8 cellular contexts compared by ENCODE assay signal in genomic region chr3:15602146-15602536, GRCh38. TPM values are rescaled to one million over a fixed set of nuclear protein-coding genes. Genes with fewer than 3 reads are reported as not detected.
DNase-seq lines count a peak whose midpoint lies in the region; ATAC-seq and TF ChIP-seq lines count a peak whose summit lies in the region.

No MANE protein-coding gene starts in this region.

- intact Hi-C loops in dorsolateral prefrontal cortex (cut with DNase I): loop anchor here in 1 of 2 donors (10.0 kb wide), 1 partner anchor 573 kb away; the partner anchor contains the start of gene GALNT15
- intact Hi-C loops in naive thymus-derived CD4-positive, alpha-beta T cell (cut with micrococcal nuclease): loop anchor here in 1 of 2 donors (10.0 kb wide), 1 partner anchor 773 kb away; no protein-coding TSS in a partner anchor

- H3K9me3 Mint-ChIP-seq in IgD-negative memory B cell: peaks cover 0 to 2% (median 0%) of the 10 kb centered on the region in 3 donors
- H3K9me3 Mint-ChIP-seq in naive thymus-derived CD4-positive, alpha-beta T cell: peaks cover 0 to 9% (median 0%) of the 10 kb centered on the region in 11 donors

- POLR2A ChIA-PET in BJ (lab: Charles Lee): interaction anchor here (1.0 kb wide), 1 partner anchor 458 kb away, joined by 3 read pairs; no protein-coding TSS in a partner anchor
- POLR2A ChIA-PET in naive thymus-derived CD4-positive, alpha-beta T cell (lab: Charles Lee): interaction anchor here (0.7 to 1.5 kb wide), 8 partner anchors 9 to 911 kb away, joined by 3 to 6 read pairs (median 3); partner anchors contain the start of genes CAPN7 and MRPS25

- no peaks in the 10 kb centered on the region for H3K27me3 ChIP-seq in BJ (ENCODE audit: control insufficient read depth, insufficient read depth, low read length)
- H3K27me3 ChIP-seq in dorsolateral prefrontal cortex: no peaks in the 10 kb centered on the region
- H3K27me3 ChIP-seq in naive thymus-derived CD4-positive, alpha-beta T cell (ENCODE audit: control insufficient read depth in 2 of 2, insufficient read depth in 2 of 2, low read length in 2 of 2): no peaks in the 10 kb centered on the region

- H3K4me3 ChIP-seq in BJ (ENCODE audit: low read depth, low read length) (peak overlapping the region; percentile 63), dorsolateral prefrontal cortex (peak overlapping the region; percentile 56 to 96 (median 86))
- peak overlapping the region; percentile 93 for H3K4me3 ChIP-seq in naive thymus-derived CD4-positive, alpha-beta T cell (ENCODE audit: low read length)

- H3K4me1 Mint-ChIP-seq in IgD-negative memory B cell: peaks cover 20 to 35% (median 31%) of the 10 kb centered on the region in 3 donors
- peaks cover 34 to 65% (median 57%) of the 10 kb centered on the region in 7 donors for H3K4me1 Mint-ChIP-seq in naive thymus-derived CD4-positive, alpha-beta T cell

- H3K36me3 ChIP-seq in BJ (ENCODE audit: control insufficient read depth, insufficient read depth, low read length): 0 out of 2 replicates have a peak, but pooled peaks cover 1% of the 10 kb centered on the region
- peaks cover 6 to 22% (median 13%) of the 10 kb centered on the region in 3 experiments for H3K36me3 ChIP-seq in naive thymus-derived CD4-positive, alpha-beta T cell (ENCODE audit: control insufficient read depth in 2 of 3, insufficient read depth in 3 of 3, low read length in 3 of 3)

- CTCF ChIA-PET in BJ (lab: Yijun Ruan, JAX): no interaction called here
- CTCF ChIA-PET in naive thymus-derived CD4-positive, alpha-beta T cell (lab: Charles Lee): no interaction called here

- peak; percentile 37 for ATAC-seq in GM21528 (IDR thresholded peaks at IDR 0.05; ENCODE audit: low FRiP score, unreplicated experiment)
- peak; percentile 0 for ATAC-seq in naive thymus-derived CD4-positive, alpha-beta T cell

- DNase-seq in BJ (ENCODE audit: low read depth): no peak
- DNase-seq in dorsolateral prefrontal cortex: peak in 1 of 10 donors; percentile 11
- DNase-seq in naive thymus-derived CD4-positive, alpha-beta T cell: no peak
- no peak for DNase-seq in anterior cingulate cortex (lab: John Stamatoyannopoulos, UW)
- DNase-seq in RKO (ENCODE audit: low spot score): no peak
- DNase-seq in cortex of kidney (lab: John Stamatoyannopoulos, UW): no peak

- peak overlapping the region; percentile 93 to 100 (median 97) for H3K4me3 Mint-ChIP-seq in IgD-negative memory B cell
- peak overlapping the region; percentile 93 to 100 (median 99) for H3K4me3 Mint-ChIP-seq in naive thymus-derived CD4-positive, alpha-beta T cell

- peak overlapping the region; percentile 95 to 99 (median 97) for H3K27ac Mint-ChIP-seq in IgD-negative memory B cell
- peak overlapping the region; percentile 92 to 100 (median 99) for H3K27ac Mint-ChIP-seq in naive thymus-derived CD4-positive, alpha-beta T cell

- H3K9me3 ChIP-seq in naive thymus-derived CD4-positive, alpha-beta T cell (ENCODE audit: control insufficient read depth in 2 of 3, low read length in 3 of 3): no peaks in the 10 kb centered on the region

- peaks cover 10% of the 10 kb centered on the region for H3K36me3 Mint-ChIP-seq in IgD-negative memory B cell
- peaks cover 26 to 51% (median 34%) of the 10 kb centered on the region in 5 donors for H3K36me3 Mint-ChIP-seq in naive thymus-derived CD4-positive, alpha-beta T cell

- peak overlapping the region; percentile 71 to 98 (median 93) for H3K27ac ChIP-seq in dorsolateral prefrontal cortex
- peak overlapping the region; percentile 89 for H3K27ac ChIP-seq in naive thymus-derived CD4-positive, alpha-beta T cell (ENCODE audit: low read depth, low read length)

- peaks cover 25 to 31% of the 10 kb centered on the region in 2 donors for H3K4me1 ChIP-seq in naive thymus-derived CD4-positive, alpha-beta T cell (ENCODE audit: control insufficient read depth in 2 of 2, insufficient read depth in 2 of 2, low read length in 2 of 2)

- TF ChIP-seq CTCF in BJ (IDR thresholded peaks at IDR 0.05; ENCODE audit: insufficient read depth, low read depth, low read length): no peak
- peak in 1 of 56 donors; percentile 2 for TF ChIP-seq CTCF in dorsolateral prefrontal cortex (IDR thresholded peaks at IDR 0.05 in 54 of 56, conservative IDR thresholded peaks at IDR 0.05 in 2 of 56; ENCODE audit: low read depth in 1 of 56, partially characterized antibody in 56 of 56)

- no peaks in the 10 kb centered on the region for H3K27me3 Mint-ChIP-seq in IgD-negative memory B cell
- H3K27me3 Mint-ChIP-seq in naive thymus-derived CD4-positive, alpha-beta T cell: no peaks in the 10 kb centered on the region

RNA-seq across cellular contexts. Expression of gene BTD, which starts 0.6 kb away (rescaled TPM):
- polyA plus RNA-seq in BJ (2011; rRNA removed) (24.8 and 26.6 TPM in 2 replicates), IgD-negative memory B cell (13.0 TPM)
- 11.9 and 15.5 TPM in 2 replicates for polyA minus RNA-seq in BJ (2011; rRNA and poly(A)+ RNA removed)
- total RNA-seq in dorsolateral prefrontal cortex: 10 to 100 TPM; 15.3 to 39.3 (median 24.9) TPM
- total RNA-seq in naive thymus-derived CD4-positive, alpha-beta T cell: 10 to 100 TPM in 4 of 5 experiments, 1 to 10 TPM in 1; 6.8 to 23.3 (median 15.5) TPM
- polyA plus RNA-seq in naive thymus-derived CD4-positive, alpha-beta T cell: 10 to 100 TPM; 17.0 to 18.8 TPM

RNA-seq across cellular contexts. Expression of gene HACL1, which starts 0.8 kb away (rescaled TPM):
- 32.4 and 35.1 TPM in 2 replicates for polyA plus RNA-seq in BJ (2011; rRNA removed)
- 16.5 and 25.0 TPM in 2 replicates for polyA minus RNA-seq in BJ (2011; rRNA and poly(A)+ RNA removed)
- 32.0 TPM for polyA plus RNA-seq in IgD-negative memory B cell
- 10 to 100 TPM; 24.5 to 48.9 (median 35.2) TPM for total RNA-seq in dorsolateral prefrontal cortex
- 10 to 100 TPM; 18.7 to 41.4 (median 35.4) TPM for total RNA-seq in naive thymus-derived CD4-positive, alpha-beta T cell
- polyA plus RNA-seq in naive thymus-derived CD4-positive, alpha-beta T cell: 10 to 100 TPM; 40.1 to 40.9 TPM
